7 cellular contexts compared by ENCODE assay signal in genomic region chr5:171494452-171495121, GRCh38.
DNase-seq lines count a peak whose midpoint lies in the region; ATAC-seq, FAIRE-seq and TF ChIP-seq lines count a peak whose summit lies in the region.

No MANE protein-coding gene starts in this region.

- in situ Hi-C loops in brain microvascular endothelial cell (cut with HindIII; ENCODE audit: low pct_ligation_motif_present, low sequenced_read_pairs), result no loop called here

- peaks cover 3% of the 10 kb centered on the region for H3K27me3 Mint-ChIP-seq in type B pancreatic cell

- FAIRE-seq in D721Med (lab: Jason Lieb, UNC), result no peak

- peaks cover 15% of the 10 kb centered on the region for H3K4me1 ChIP-seq in HUES64 (ENCODE audit: insufficient read depth, low read length)

- H3K27ac Mint-ChIP-seq in type B pancreatic cell, result peak overlapping the region; percentile 80

- H3K27ac ChIP-seq in HUES64 (ENCODE audit: low read depth, low read length), result peak overlapping the region; percentile 76
- peak overlapping the region; percentile 41 for H3K27ac ChIP-seq in brain microvascular endothelial cell

- ATAC-seq in GM19324 (IDR thresholded peaks at IDR 0.05; ENCODE audit: low FRiP score, unreplicated experiment), result no peak

- H3K9me3 Mint-ChIP-seq in type B pancreatic cell, result no peaks in the 10 kb centered on the region

- TF ChIP-seq CTCF in brain microvascular endothelial cell (IDR thresholded peaks at IDR 0.05; ENCODE audit: low read depth, low read length, missing control alignments) (no peak), type B pancreatic cell (conservative IDR thresholded peaks at IDR 0.05) (no peak), D721Med (IDR thresholded peaks at IDR 0.05; ENCODE audit: insufficient read depth, missing control alignments) (no peak)

- peak overlapping the region; percentile 49 for H3K4me3 Mint-ChIP-seq in type B pancreatic cell

- H3K9ac ChIP-seq in HUES64 (ENCODE audit: low read depth, low read length), result peak overlapping the region; percentile 45

- no peaks in the 10 kb centered on the region for H3K36me3 Mint-ChIP-seq in type B pancreatic cell

- H3K27me3 ChIP-seq in HUES64 (ENCODE audit: insufficient read depth, low read length) (no peaks in the 10 kb centered on the region), brain microvascular endothelial cell (replicated peaks) (no peaks in the 10 kb centered on the region)

- H3K4me3 ChIP-seq in HUES64 (ENCODE audit: low read length), result peak overlapping the region; percentile 15; the same call in 1 of the 2 replicates
- peak overlapping the region; percentile 30 for H3K4me3 ChIP-seq in brain microvascular endothelial cell (ENCODE audit: low read depth, low read length)

- peaks cover 26% of the 10 kb centered on the region for H3K4me1 Mint-ChIP-seq in type B pancreatic cell (ENCODE audit: unreplicated experiment)

- H3K36me3 ChIP-seq in HUES64 (ENCODE audit: insufficient read depth, low read length) (no peaks in the 10 kb centered on the region), brain microvascular endothelial cell (replicated peaks) (no peaks in the 10 kb centered on the region)

- H3K9me3 ChIP-seq in HUES64 (ENCODE audit: insufficient read depth, low read depth, low read length), result no peaks in the 10 kb centered on the region

- DNase-seq in brain microvascular endothelial cell (peak; percentile 36), kidney tubule cell (ENCODE audit: low spot score) (peak; percentile 51), type B pancreatic cell (ENCODE audit: extremely low spot score, unreplicated experiment) (no peak), D721Med (ENCODE audit: insufficient read length, low spot score) (no peak), NCI-H526 treated with DMSO at 0.1 percent for 48 hours (lab: John Stamatoyannopoulos, UW) (no peak)

- 21% methylated on average over 17 of the region's 17 CpGs for WGBS in HUES64

Comparison
In these comparisons a context has a peak if more than half of its experiments do, and no peak if none do; other contexts are left out.
1. DNase-seq: peak in brain microvascular endothelial cell (single experiment) and kidney tubule cell (single experiment); none in type B pancreatic cell (single experiment), D721Med (single experiment) and NCI-H526 treated with DMSO at 0.1 percent for 48 hours (single experiment).